17 cellular contexts compared by ENCODE assay signal in the genomic region with DNA sequence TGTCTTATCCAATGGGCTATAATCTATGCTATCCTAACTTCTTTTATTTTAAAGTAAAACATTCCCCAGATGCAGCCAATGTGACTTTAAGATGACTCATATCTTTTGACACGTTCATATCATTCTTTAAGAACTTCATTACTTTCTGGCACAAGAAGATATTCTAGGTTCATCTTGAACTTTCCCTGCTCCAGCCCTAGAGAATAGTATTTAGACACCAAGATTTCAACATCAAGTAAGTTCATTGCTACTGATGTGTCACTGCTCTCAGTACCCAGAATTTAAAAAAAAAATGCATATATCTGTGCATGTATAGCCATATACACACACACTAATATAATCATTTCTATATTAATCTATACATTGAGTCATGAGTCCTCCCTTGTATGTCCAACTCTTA.
DNase-seq lines count a peak whose midpoint lies in the region; ATAC-seq and TF ChIP-seq lines count a peak whose summit lies in the region.
"Had no signal": no experiment of that assay in that cellular context is flagged by ENCODE, and none has a peak within 500 bp of the region (broad histone marks: within the 10 kb centered on the region; RNA-seq: fewer than 3 reads in every experiment).

No MANE protein-coding gene starts in this region.

- no peak overlapping the region for H3K4ac ChIP-seq in trophoblast cell (ENCODE audit: low read depth, low read length)

- H3K4me2 ChIP-seq in trophoblast cell (ENCODE audit: low read length) = no peak overlapping the region
- H3K4me2 ChIP-seq: BLaER1 had no signal

- H2BK120ac ChIP-seq in trophoblast cell (ENCODE audit: insufficient read depth, low read length, poor library complexity) = no peak overlapping the region

- no peak overlapping the region for H4K12ac ChIP-seq in trophoblast cell (ENCODE audit: low read depth, low read length)

- no peak overlapping the region for H3K18ac ChIP-seq in trophoblast cell (ENCODE audit: low read length)

- ATAC-seq in gastrocnemius medialis = peak; percentile 64 to 68
- ATAC-seq: activated CD8-positive, alpha-beta T cell treated with anti-CD3 and anti-CD28 coated beads, Interleukin-2, amount 10 ng/mL, durations not matched to agents 7 days and 5 days; activated T-cell treated with anti-CD3 and anti-CD28 coated beads, Interleukin-2, amount 50 U/mL, for 72 hours; Right ventricle myocardium inferior; WTC11 had no signal

- H3K9ac ChIP-seq in trophoblast cell (ENCODE audit: low read length) = no peak overlapping the region
- H3K9ac ChIP-seq: BLaER1 had no signal

- H3K36me3 ChIP-seq in gastrocnemius medialis (no peaks in the 10 kb centered on the region), trophoblast cell (ENCODE audit: control insufficient read depth in 1 of 2, insufficient read depth in 2 of 2, low read length in 2 of 2) (no peaks in the 10 kb centered on the region), thyroid gland (no peaks in the 10 kb centered on the region)
- H3K36me3 ChIP-seq: BLaER1, cardiac muscle cell had no signal

- H3K14ac ChIP-seq in trophoblast cell (ENCODE audit: low read length) = no peak overlapping the region

- DNase-seq in EH (ENCODE audit: low read depth) (peak; percentile 75), RPMI7951 (ENCODE audit: low read depth) (peak; percentile 48), fibroblast of pulmonary artery (ENCODE audit: low read depth) (peak; percentile 59), gastrocnemius medialis (no peak), iPS-NIHi7 (ENCODE audit: extremely low spot score) (no peak), trophoblast cell (no peak), thyroid gland (no peak), OCI-M2 (lab: John Stamatoyannopoulos, UW; ENCODE audit: unreplicated experiment) (no peak)
- DNase-seq: activated CD8-positive, alpha-beta T cell treated with anti-CD3 and anti-CD28 coated beads, Interleukin-2, amount 10 ng/mL, durations not matched to agents 7 days and 5 days; activated T-cell treated with anti-CD3 and anti-CD28 coated beads, Interleukin-2, amount 50 U/mL, for 72 hours; NCI-H345; occipital lobe; stimulated activated CD4-positive, alpha-beta T cell treated with anti-CD3 and anti-CD28 coated beads, Interleukin-2, amount 100 ng/mL, for 48 hours had no signal

- no peak overlapping the region for H2AFZ ChIP-seq in trophoblast cell (ENCODE audit: insufficient read depth, low read length, poor library complexity)

- H3K9me3 ChIP-seq in gastrocnemius medialis (no peaks in the 10 kb centered on the region), trophoblast cell (ENCODE audit: insufficient read depth, low read depth, low read length) (no peaks in the 10 kb centered on the region), thyroid gland (no peaks in the 10 kb centered on the region)
- H3K9me3 ChIP-seq: BLaER1 had no signal

- H3K4me3 ChIP-seq in fibroblast of pulmonary artery (replicated peaks; ENCODE audit: low read depth, low read length) = no peak overlapping the region
- no peak overlapping the region for H3K4me3 ChIP-seq in gastrocnemius medialis
- H3K4me3 ChIP-seq in trophoblast cell (ENCODE audit: low read depth, low read length) = no peak overlapping the region
- H3K4me3 ChIP-seq in thyroid gland (replicated peaks in 1 of 3) = no peak overlapping the region
- H3K4me3 ChIP-seq: BLaER1, cardiac muscle cell had no signal

- H2BK5ac ChIP-seq in trophoblast cell (ENCODE audit: low read depth, low read length, poor library complexity) = no peak overlapping the region

- no peak overlapping the region for H4K8ac ChIP-seq in trophoblast cell (ENCODE audit: low read depth, low read length)

- TF ChIP-seq CTCF in fibroblast of pulmonary artery (IDR thresholded peaks at IDR 0.05; ENCODE audit: low read length, missing control alignments) (no peak), gastrocnemius medialis (IDR thresholded peaks at IDR 0.05 in 4 of 5, conservative IDR thresholded peaks at IDR 0.05 in 1 of 5) (no peak), thyroid gland (IDR thresholded peaks at IDR 0.05) (no peak)

- H2BK12ac ChIP-seq in trophoblast cell (ENCODE audit: low read length) = no peak overlapping the region

- H2AK5ac ChIP-seq in trophoblast cell (ENCODE audit: low read length) = no peak overlapping the region

- no peak overlapping the region for H3K27ac ChIP-seq in gastrocnemius medialis
- H3K27ac ChIP-seq in trophoblast cell (ENCODE audit: low read depth, low read length) = no peak overlapping the region
- no peak overlapping the region for H3K27ac ChIP-seq in thyroid gland
- H3K27ac ChIP-seq: BLaER1, cardiac muscle cell had no signal

- H3K27me3 ChIP-seq in gastrocnemius medialis (no peaks in the 10 kb centered on the region), trophoblast cell (ENCODE audit: insufficient read depth, low read length) (no peaks in the 10 kb centered on the region), thyroid gland (no peaks in the 10 kb centered on the region)
- H3K27me3 ChIP-seq: BLaER1, cardiac muscle cell had no signal

- no peaks in the 10 kb centered on the region for H3K79me1 ChIP-seq in trophoblast cell (ENCODE audit: low read length)

- no peaks in the 10 kb centered on the region for H3K79me2 ChIP-seq in trophoblast cell (ENCODE audit: control insufficient read depth, insufficient read depth, low read length, poor library complexity)

- TF ChIP-seq POLR2A in gastrocnemius medialis (IDR thresholded peaks at IDR 0.05) = no peak
- TF ChIP-seq POLR2A in thyroid gland (IDR thresholded peaks at IDR 0.05) = no peak

- H3K23ac ChIP-seq in trophoblast cell (ENCODE audit: low read length) = no peak overlapping the region

- H4K91ac ChIP-seq in trophoblast cell (ENCODE audit: low read depth, low read length) = no peak overlapping the region

- H3K4me1 ChIP-seq in gastrocnemius medialis (peaks cover 0 to 4% of the 10 kb centered on the region in 2 donors), trophoblast cell (ENCODE audit: control insufficient read depth in 1 of 2, insufficient read depth in 2 of 2, low read length in 2 of 2) (no peaks in the 10 kb centered on the region), thyroid gland (peaks cover 0 to 10% of the 10 kb centered on the region in 2 donors)
- H3K4me1 ChIP-seq: BLaER1 had no signal

- no CpG with 5 or more reads among the region's 1 CpG for WGBS in trophoblast cell (ENCODE audit: extremely low coverage, insufficient coverage, insufficient read length)
- 67 to 70% methylated on average over 1 of the region's 1 CpG for WGBS in thyroid gland, 2 donors

- in situ Hi-C loops in gastrocnemius medialis (cut with MboI; ENCODE audit: low sequenced_read_pairs in 4 of 4) = no loop called here

- intact Hi-C loops in gastrocnemius medialis (cut with DNase I; ENCODE audit: low total_unique reads) (no loop called here), thyroid gland (cut with DNase I) (no loop called here)

Comparison
In these comparisons a context has a peak if more than half of its experiments do, and no peak if none do; other contexts are left out.
1. DNase-seq: peak in EH (single experiment), RPMI7951 (single experiment) and fibroblast of pulmonary artery (single experiment); none in gastrocnemius medialis (0 of 2), iPS-NIHi7 (single experiment), trophoblast cell (0 of 2), thyroid gland (0 of 2) and OCI-M2 (single experiment).